In the genomic region with DNA sequence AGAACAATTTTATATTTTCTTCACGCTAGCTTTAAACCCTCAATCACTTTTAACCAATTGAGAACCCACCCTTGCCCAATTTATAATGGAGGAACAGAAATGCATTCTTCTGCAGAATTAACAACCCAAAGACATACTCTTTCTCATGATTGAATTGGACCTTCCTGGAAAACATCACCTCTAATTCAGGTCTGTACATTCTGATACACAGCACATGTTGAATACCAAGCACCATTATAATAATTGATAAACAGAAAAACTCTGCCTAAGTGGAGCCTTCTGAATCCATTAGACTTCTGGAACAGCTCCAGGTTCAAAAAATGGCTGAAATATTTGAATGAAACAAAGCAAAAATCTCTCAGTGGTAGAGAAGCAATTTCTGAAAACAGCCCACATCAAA, we compare ENCODE assay signal across 22 cellular contexts.
"Had no signal": no experiment of that assay in that cellular context is flagged by ENCODE, and none has a peak within 500 bp of the region (broad histone marks: within the 10 kb centered on the region; RNA-seq: fewer than 3 reads in every experiment).

No MANE protein-coding gene starts in this region.

- H3K4me1 ChIP-seq: SJSA1 had no signal

- H3K4me3 Mint-ChIP-seq: activated B cell treated with CpG ODN at 0.5 μM for 24 hours; activated CD4-positive, alpha-beta T cell treated with anti-CD3 and anti-CD28 coated beads, Interleukin-2, amount 10 ng/mL, durations not matched to agents 7 days and 5 days; dendritic cell treated with granulocyte-macrophage colony-stimulating factor and Interleukin-4, amounts not matched to agents 40 ng/mL and 50 ng/mL, for 4 days; naive B cell; T-helper 2 cell treated with Interferon-gamma antibody and Interleukin-4, amounts not matched to agents 5 μg/mL and 100 μg/mL, for 36 hours had no signal

- H3K4me1 Mint-ChIP-seq: activated B cell treated with CpG ODN at 0.5 μM for 24 hours, naive B cell had no signal

- H3K4me3 ChIP-seq: cardiac muscle cell, esophagus muscularis mucosa, gastroesophageal sphincter, heart right ventricle, mucosa of descending colon, right lobe of liver, SJSA1, thoracic aorta, upper lobe of right lung had no signal

- H3K9me3 ChIP-seq: esophagus muscularis mucosa, gastroesophageal sphincter, heart right ventricle, mucosa of descending colon, right lobe of liver, SJSA1, thoracic aorta, upper lobe of right lung had no signal

- H3K27ac ChIP-seq: cardiac muscle cell, esophagus muscularis mucosa, gastroesophageal sphincter, parathyroid adenoma, right lobe of liver, SJSA1, thoracic aorta, upper lobe of right lung had no signal

- H3K36me3 Mint-ChIP-seq: naive B cell had no signal

- H3K27me3 Mint-ChIP-seq: activated B cell treated with CpG ODN at 0.5 μM for 24 hours; activated CD4-positive, alpha-beta T cell treated with anti-CD3 and anti-CD28 coated beads, Interleukin-2, amount 10 ng/mL, durations not matched to agents 7 days and 5 days; dendritic cell treated with granulocyte-macrophage colony-stimulating factor and Interleukin-4, amounts not matched to agents 40 ng/mL and 50 ng/mL, for 4 days; naive B cell had no signal

- H3K36me3 ChIP-seq: cardiac muscle cell, esophagus muscularis mucosa, gastroesophageal sphincter, heart right ventricle, right lobe of liver, SJSA1, thoracic aorta, upper lobe of right lung had no signal

- DNase-seq: activated B cell treated with CpG ODN at 0.5 μM for 24 hours; activated CD4-positive, alpha-beta T cell treated with anti-CD3 and anti-CD28 coated beads, Interleukin-2, amount 10 ng/mL, durations not matched to agents 7 days and 5 days; activated gamma-delta T cell treated with Interleukin-2 at 50 U/mL for 16 hours; effector CD8-positive, alpha-beta T cell; heart right ventricle; kidney glomerular epithelial cell; mesenchymal stem cell; mucosa of descending colon; naive B cell; right lobe of liver; small intestine; stimulated activated CD4-positive, alpha-beta T cell treated with anti-CD3 and anti-CD28 coated beads, Interleukin-2, amount 100 ng/mL, for 48 hours; SW 1271; upper lobe of right lung had no signal

- H3K9me3 Mint-ChIP-seq: activated B cell treated with CpG ODN at 0.5 μM for 24 hours; dendritic cell treated with granulocyte-macrophage colony-stimulating factor and Interleukin-4, amounts not matched to agents 40 ng/mL and 50 ng/mL, for 4 days; naive B cell; T-helper 2 cell treated with Interferon-gamma antibody and Interleukin-4, amounts not matched to agents 5 μg/mL and 100 μg/mL, for 36 hours had no signal

- H3K27ac Mint-ChIP-seq: activated B cell treated with CpG ODN at 0.5 μM for 24 hours; activated CD4-positive, alpha-beta T cell treated with anti-CD3 and anti-CD28 coated beads, Interleukin-2, amount 10 ng/mL, durations not matched to agents 7 days and 5 days; dendritic cell treated with granulocyte-macrophage colony-stimulating factor and Interleukin-4, amounts not matched to agents 40 ng/mL and 50 ng/mL, for 4 days; naive B cell; T-helper 2 cell treated with Interferon-gamma antibody and Interleukin-4, amounts not matched to agents 5 μg/mL and 100 μg/mL, for 36 hours had no signal

- ATAC-seq: gastroesophageal sphincter, heart right ventricle, mucosa of descending colon, right lobe of liver had no signal

- H3K27me3 ChIP-seq: cardiac muscle cell, esophagus muscularis mucosa, gastroesophageal sphincter, heart right ventricle, right lobe of liver, SJSA1, upper lobe of right lung had no signal
